26 cellular contexts compared by ENCODE assay signal in genomic region chr3:128424508-128425069, GRCh38. TPM values are rescaled to one million over a fixed set of nuclear protein-coding genes. Genes with fewer than 3 reads are reported as not detected.
A peak's percentile ranks its signal among the peaks of the same experiment; 100 is the strongest.
DNase-seq lines count a peak whose midpoint lies in the region; ATAC-seq and TF ChIP-seq lines count a peak whose summit lies in the region.
"Had no signal": no experiment of that assay in that cellular context is flagged by ENCODE, and none has a peak within 500 bp of the region (broad histone marks: within the 10 kb centered on the region; RNA-seq: fewer than 3 reads in every experiment).

No MANE protein-coding gene starts in this region.

- H3K9me3 Mint-ChIP-seq in mesothelial cell of epicardium: no peaks in the 10 kb centered on the region
- H3K9me3 Mint-ChIP-seq: activated naive CD8-positive, alpha-beta T cell treated with anti-CD3 and anti-CD28 coated beads, Interleukin-2, amount 50 U/mL, for 24 hours had no signal

- WGBS in heart left ventricle, 4 donors: 89 to 94% (median 92%) methylated on average over 14 of the region's 14 CpGs

- H3K27ac ChIP-seq in C4-2B: peak overlapping the region; percentile 43; the same call in 1 of the 2 replicates
- H3K27ac ChIP-seq in heart left ventricle: no peak overlapping the region
- H3K27ac ChIP-seq: esophagus squamous epithelium, lower lobe of right lung, ovary, sigmoid colon, stomach, upper lobe of right lung had no signal

- H3K4me1 ChIP-seq in heart left ventricle: peaks cover 0 to 14% (median 4%) of the 10 kb centered on the region in 12 donors
- H3K4me1 ChIP-seq: upper lobe of right lung had no signal

- no peak for ATAC-seq in GM18870 (IDR thresholded peaks at IDR 0.05; ENCODE audit: unreplicated experiment)
- ATAC-seq in heart left ventricle: no peak
- ATAC-seq in HG03045 (IDR thresholded peaks at IDR 0.05; ENCODE audit: unreplicated experiment): no peak
- ATAC-seq: activated CD4-positive, alpha-beta T cell treated with anti-CD3 and anti-CD28 coated beads for 36 hours; activated naive CD8-positive, alpha-beta T cell treated with anti-CD3 and anti-CD28 coated beads, Interleukin-2, amount 50 U/mL, for 24 hours; lower lobe of right lung; upper lobe of right lung had no signal

- TF ChIP-seq CTCF in C4-2B (conservative IDR thresholded peaks at IDR 0.05): no peak
- no peak for TF ChIP-seq CTCF in HFF-Myc (IDR thresholded peaks at IDR 0.05; ENCODE audit: low read depth, low read length, missing control alignments)
- no peak for TF ChIP-seq CTCF in mesothelial cell of epicardium (IDR thresholded peaks at IDR 0.05; ENCODE audit: unreplicated experiment)
- no peak for TF ChIP-seq CTCF in heart left ventricle (IDR thresholded peaks at IDR 0.05)

- no peak for TF ChIP-seq POLR2A in heart left ventricle (IDR thresholded peaks at IDR 0.05)

- peaks cover 0 to 16% (median 0%) of the 10 kb centered on the region in 9 donors for H3K27me3 ChIP-seq in heart left ventricle
- H3K27me3 ChIP-seq: ovary had no signal

- no peaks in the 10 kb centered on the region for H3K36me3 Mint-ChIP-seq in mesothelial cell of epicardium

- no peaks in the 10 kb centered on the region for H3K36me3 ChIP-seq in heart left ventricle
- H3K36me3 ChIP-seq: esophagus squamous epithelium, lower lobe of right lung, ovary, sigmoid colon, stomach, upper lobe of right lung had no signal

- DNase-seq in HFF-Myc (ENCODE audit: extremely low read depth, low read depth) (peak; percentile 11), amniotic epithelial cell (ENCODE audit: low read depth) (peak; percentile 79), mesothelial cell of epicardium (ENCODE audit: low spot score in 2 of 2, unreplicated experiment in 2 of 2) (no peak), cerebellar nuclear complex (lab: John Stamatoyannopoulos, UW) (no peak), heart left ventricle (no peak)
- DNase-seq: activated CD4-positive, alpha-beta T cell treated with anti-CD3 and anti-CD28 coated beads for 36 hours; activated naive CD8-positive, alpha-beta T cell treated with anti-CD3 and anti-CD28 coated beads, Interleukin-2, amount 50 U/mL, for 24 hours; AML-193; esophagus squamous epithelium; GF-D8; islet precursor cell; KG1; lower lobe of right lung; NCI-H1105 treated with DMSO at 0.1 percent for 48 hours; NCI-H524 treated with DMSO at 0.1 percent for 48 hours; ovary; sigmoid colon; stimulated activated CD4-positive, alpha-beta T cell treated with anti-CD3 and anti-CD28 coated beads, Interleukin-2, amount 100 ng/mL, for 24 hours; stomach; T1000; upper lobe of right lung had no signal

- intact Hi-C loops in heart left ventricle (cut with DNase I): loop anchor here in 8 of 10 donors (2.0 to 10.0 kb wide), 7 partner anchors 58 to 327 kb away; no protein-coding TSS in a partner anchor

- peak overlapping the region; percentile 81 for H3K27ac Mint-ChIP-seq in mesothelial cell of epicardium
- H3K27ac Mint-ChIP-seq: activated CD4-positive, alpha-beta T cell treated with anti-CD3 and anti-CD28 coated beads for 36 hours; activated naive CD8-positive, alpha-beta T cell treated with anti-CD3 and anti-CD28 coated beads, Interleukin-2, amount 50 U/mL, for 24 hours had no signal

- H3K4me3 Mint-ChIP-seq in mesothelial cell of epicardium: no peak overlapping the region
- H3K4me3 Mint-ChIP-seq: activated CD4-positive, alpha-beta T cell treated with anti-CD3 and anti-CD28 coated beads for 36 hours; activated naive CD8-positive, alpha-beta T cell treated with anti-CD3 and anti-CD28 coated beads, Interleukin-2, amount 50 U/mL, for 24 hours had no signal

- no peaks in the 10 kb centered on the region for H3K9me3 ChIP-seq in heart left ventricle
- H3K9me3 ChIP-seq: esophagus squamous epithelium, lower lobe of right lung, ovary, sigmoid colon, SK-N-SH, stomach, upper lobe of right lung had no signal

- H3K27me3 Mint-ChIP-seq in mesothelial cell of epicardium (ENCODE audit: low read depth): peaks cover 2% of the 10 kb centered on the region

- H3K4me3 ChIP-seq in HFF-Myc (replicated peaks; ENCODE audit: low read depth, low read length): no peak overlapping the region
- no peak overlapping the region for H3K4me3 ChIP-seq in heart left ventricle
- H3K4me3 ChIP-seq: esophagus squamous epithelium, lower lobe of right lung, ovary, sigmoid colon, stomach, upper lobe of right lung had no signal

- peaks cover 53% of the 10 kb centered on the region for H3K4me1 Mint-ChIP-seq in mesothelial cell of epicardium
- H3K4me1 Mint-ChIP-seq: activated CD4-positive, alpha-beta T cell treated with anti-CD3 and anti-CD28 coated beads for 36 hours; activated naive CD8-positive, alpha-beta T cell treated with anti-CD3 and anti-CD28 coated beads, Interleukin-2, amount 50 U/mL, for 24 hours had no signal

RNA-seq across cellular contexts. Expression of gene DNAJB8, which starts 42.1 kb away (rescaled TPM):
- total RNA-seq in mesothelial cell of epicardium: not detected in 3 replicates
- total RNA-seq in heart left ventricle: not detected
- polyA plus RNA-seq in heart left ventricle: not detected
- total RNA-seq: activated CD4-positive, alpha-beta T cell treated with anti-CD3 and anti-CD28 coated beads for 36 hours; cardiac septum; esophagus squamous epithelium; lower lobe of right lung; ovary; sigmoid colon; stomach; upper lobe of right lung had no signal
- polyA plus RNA-seq: ovary, sigmoid colon, SK-N-SH, stomach had no signal

Comparison
In these comparisons a context has a peak if more than half of its experiments do, and no peak if none do; other contexts are left out.
1. DNase-seq: peak in HFF-Myc (single experiment) and amniotic epithelial cell (single experiment); none in mesothelial cell of epicardium (0 of 2), cerebellar nuclear complex (0 of 2) and heart left ventricle (0 of 5).